In the genomic region with DNA sequence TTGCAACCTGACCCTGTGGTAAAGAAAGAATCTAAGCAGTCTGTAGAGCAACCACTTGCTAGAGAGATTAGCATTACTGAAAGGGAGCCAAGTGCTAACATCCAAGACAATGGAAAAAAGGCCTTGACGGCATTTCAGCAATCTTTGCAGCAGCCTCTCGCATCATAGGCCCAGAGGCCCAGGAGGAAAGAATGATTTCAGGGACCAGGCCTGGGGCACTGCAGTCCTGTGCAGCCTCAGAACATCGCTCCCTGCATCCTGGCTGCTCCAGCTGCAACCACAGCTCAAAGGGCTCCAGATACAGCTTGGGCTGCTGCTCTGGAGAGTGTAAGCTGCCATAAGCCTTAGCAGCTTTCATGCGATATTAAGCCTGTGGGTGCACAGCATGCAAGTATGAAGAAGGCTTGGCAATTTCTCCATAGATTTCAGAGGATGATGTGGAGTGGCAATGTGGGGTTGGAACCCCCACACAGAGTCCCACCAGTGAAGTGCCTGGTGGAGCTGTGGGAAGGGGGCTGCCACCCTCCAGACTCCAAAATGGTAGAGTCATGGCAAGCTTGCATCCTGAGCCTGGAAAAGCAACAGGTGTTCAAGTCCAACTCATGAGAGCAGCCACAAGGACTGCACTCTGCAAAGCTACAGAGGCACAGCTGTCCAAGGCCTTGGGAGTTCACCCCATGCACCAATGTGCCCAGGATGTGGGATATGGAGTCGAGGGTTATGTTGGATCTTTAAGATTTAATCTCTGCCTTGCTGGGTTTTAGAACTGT, we compare ENCODE assay signal across 22 cellular contexts.
A peak's percentile ranks its signal among the peaks of the same experiment; 100 is the strongest.
DNase-seq lines count a peak whose midpoint lies in the region; ATAC-seq and TF ChIP-seq lines count a peak whose summit lies in the region.
"Had no signal": no experiment of that assay in that cellular context is flagged by ENCODE, and none has a peak within 500 bp of the region (broad histone marks: within the 10 kb centered on the region; RNA-seq: fewer than 3 reads in every experiment).

No MANE protein-coding gene starts in this region.

- TF ChIP-seq CTCF in right atrium auricular region (IDR thresholded peaks at IDR 0.05) = no peak
- no peak for TF ChIP-seq CTCF in coronary artery (IDR thresholded peaks at IDR 0.05)

- H3K9me3 ChIP-seq in right atrium auricular region = peaks cover 0 to 11% of the 10 kb centered on the region in 2 donors
- H3K9me3 ChIP-seq: A549, BE2C, HAP-1 had no signal

- H3K27me3 ChIP-seq in right atrium auricular region = no peaks in the 10 kb centered on the region
- H3K27me3 ChIP-seq: BE2C; BLaER1 treated with 17β-estradiol and CSF1 and Interleukin-3, amounts not matched to agents 10 nM and 100 nM had no signal

- DNase-seq in right atrium auricular region (ENCODE audit: low spot score) = peak; percentile 9
- DNase-seq in left cardiac atrium = no peak
- DNase-seq in coronary artery (ENCODE audit: low spot score) = peak; percentile 35
- peak; percentile 24 for DNase-seq in ureter (ENCODE audit: low spot score)
- DNase-seq in NOMO-1 treated with DMSO at 0.1 percent for 48 hours (lab: John Stamatoyannopoulos, UW; ENCODE audit: unreplicated experiment) = no peak
- DNase-seq: 8988T; ACHN; AML-193; BE2C; CD4-positive, alpha-beta T cell; CD8-positive, alpha-beta memory T cell; DMS 273 treated with DMSO at 0.1 percent for 48 hours; DMS79; EL; GDM1; GOT3 had no signal

- H3K4me1 ChIP-seq in right atrium auricular region = peaks cover 0 to 2% of the 10 kb centered on the region in 2 donors
- H3K4me1 ChIP-seq: A549; BE2C; BLaER1 treated with 17β-estradiol and CSF1 and Interleukin-3, amounts not matched to agents 10 nM and 100 nM; HAP-1 had no signal

- H3K27ac ChIP-seq in right atrium auricular region (no peak overlapping the region), coronary artery (no peak overlapping the region)
- H3K27ac ChIP-seq: A549; BLaER1 treated with 17β-estradiol and CSF1 and Interleukin-3, amounts not matched to agents 10 nM and 100 nM had no signal

- no peak overlapping the region for H3K4me3 ChIP-seq in right atrium auricular region
- H3K4me3 ChIP-seq in coronary artery = no peak overlapping the region
- H3K4me3 ChIP-seq: A549; BLaER1 treated with 17β-estradiol and CSF1 and Interleukin-3, amounts not matched to agents 10 nM and 100 nM; GM12878; HAP-1 had no signal

- H3K36me3 ChIP-seq in right atrium auricular region = no peaks in the 10 kb centered on the region
- H3K36me3 ChIP-seq: BE2C; BLaER1 treated with 17β-estradiol and CSF1 and Interleukin-3, amounts not matched to agents 10 nM and 100 nM; HAP-1 had no signal

- ATAC-seq in left cardiac atrium (no peak), GM21786 (IDR thresholded peaks at IDR 0.05; ENCODE audit: unreplicated experiment) (no peak), HG03457 (IDR thresholded peaks at IDR 0.05; ENCODE audit: unreplicated experiment) (no peak)
- ATAC-seq: A549, GM12878 had no signal

- intact Hi-C loops in left cardiac atrium (cut with DNase I) = no loop called here

Comparison
In these comparisons a context has a peak if more than half of its experiments do, and no peak if none do; other contexts are left out.
1. DNase-seq: peak in right atrium auricular region (single experiment), coronary artery (single experiment) and ureter (single experiment); none in left cardiac atrium (single experiment) and NOMO-1 treated with DMSO at 0.1 percent for 48 hours (single experiment).